ENCODE assay signal across 15 cellular contexts in the genomic region with DNA sequence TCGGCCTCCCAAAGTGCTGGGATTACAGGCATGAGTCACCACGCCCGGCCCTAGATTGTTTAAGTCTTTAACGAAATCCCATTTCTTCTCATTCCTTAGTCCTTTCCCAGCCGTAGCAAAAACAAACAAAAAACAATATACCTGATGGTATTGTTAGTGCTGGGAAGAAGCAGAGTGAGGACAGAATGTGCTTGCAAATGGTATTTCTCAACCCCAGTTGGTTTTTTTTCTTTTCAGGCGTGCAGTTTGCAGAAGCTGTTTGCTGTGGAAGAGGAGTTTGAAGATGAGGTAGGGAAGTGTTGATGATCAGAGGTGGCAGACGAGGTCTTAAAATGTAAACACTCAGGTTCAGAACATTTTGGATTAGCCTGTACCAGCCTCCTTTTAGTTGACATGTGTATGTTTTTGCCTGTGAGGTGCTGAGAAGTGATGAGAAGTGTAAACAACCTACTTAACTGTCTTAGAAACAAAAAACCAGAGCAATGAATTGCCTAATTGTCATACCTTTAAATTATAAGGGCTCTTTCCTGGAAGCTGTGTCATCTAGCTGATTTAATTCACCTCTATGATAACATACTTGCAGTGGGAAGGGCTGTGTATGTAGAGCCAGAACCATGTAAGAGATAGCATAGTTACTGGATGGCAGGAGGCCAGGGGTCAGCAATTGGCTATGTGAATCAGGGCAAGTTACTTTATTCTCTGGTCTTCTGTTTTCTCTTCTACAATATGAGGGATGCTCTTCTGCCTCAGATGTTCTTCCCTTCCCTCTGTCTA. TPM values are rescaled to one million over a fixed set of nuclear protein-coding genes. Genes with fewer than 3 reads are reported as not detected.
DNase-seq lines count a peak whose midpoint lies in the region; ATAC-seq and TF ChIP-seq lines count a peak whose summit lies in the region.
"Had no signal": no experiment of that assay in that cellular context is flagged by ENCODE, and none has a peak within 500 bp of the region (broad histone marks: within the 10 kb centered on the region; RNA-seq: fewer than 3 reads in every experiment).

No MANE protein-coding gene starts in this region.

- H3K27ac ChIP-seq in breast epithelium (no peak overlapping the region), heart left ventricle (peak overlapping the region; percentile 9 to 89 (median 83)), upper lobe of right lung (peak overlapping the region; percentile 11)
- H3K27ac ChIP-seq: epithelial cell of prostate, transverse colon had no signal

- peak overlapping the region; percentile 84 for H3K27ac Mint-ChIP-seq in MCF 10A (ENCODE audit: low read depth, unreplicated experiment)
- H3K27ac Mint-ChIP-seq: activated naive CD4-positive, alpha-beta T cell treated with anti-CD3 and anti-CD28 coated beads, Interleukin-2, amount 10 ng/mL, durations not matched to agents 7 days and 5 days had no signal

- BruUV-seq in MCF 10A (replicated peaks; lab: Mats Ljungman, UMichigan) = TSS peak; percentile 4

- WGBS in heart left ventricle, 4 donors = 67 to 76% (median 75%) methylated on average over 7 of the region's 7 CpGs

- no peaks in the 10 kb centered on the region for H3K36me3 ChIP-seq in breast epithelium
- no peaks in the 10 kb centered on the region for H3K36me3 ChIP-seq in heart left ventricle
- H3K36me3 ChIP-seq in upper lobe of right lung = no peaks in the 10 kb centered on the region
- H3K36me3 ChIP-seq: transverse colon had no signal

- CTCF ChIA-PET in MCF 10A (lab: Yijun Ruan, JAX) = interaction anchor here (0.7 to 3.4 kb wide), 7 partner anchors 10 to 1240 kb away, joined by 3 to 15 read pairs (median 3); partner anchors contain the start of gene HDAC5

- H3K4me1 ChIP-seq in breast epithelium (no peaks in the 10 kb centered on the region), heart left ventricle (peaks cover 0 to 40% (median 24%) of the 10 kb centered on the region in 12 donors), upper lobe of right lung (peaks cover 8% of the 10 kb centered on the region)

- H3K4me3 ChIP-seq in breast epithelium (no peak overlapping the region), heart left ventricle (no peak overlapping the region), upper lobe of right lung (no peak overlapping the region)
- H3K4me3 ChIP-seq: transverse colon had no signal

- peaks cover 20% of the 10 kb centered on the region for H3K36me3 Mint-ChIP-seq in MCF 10A (ENCODE audit: insufficient read depth, unreplicated experiment)

- H3K4me3 Mint-ChIP-seq in MCF 10A (ENCODE audit: unreplicated experiment) = peak overlapping the region; percentile 3
- H3K4me3 Mint-ChIP-seq: activated naive CD4-positive, alpha-beta T cell treated with anti-CD3 and anti-CD28 coated beads, Interleukin-2, amount 10 ng/mL, durations not matched to agents 7 days and 5 days had no signal

- H3K27me3 ChIP-seq in breast epithelium (no peaks in the 10 kb centered on the region), heart left ventricle (no peaks in the 10 kb centered on the region), upper lobe of right lung (no peaks in the 10 kb centered on the region)
- H3K27me3 ChIP-seq: transverse colon had no signal

- H3K27me3 Mint-ChIP-seq in MCF 10A (ENCODE audit: insufficient read depth, unreplicated experiment) = no peaks in the 10 kb centered on the region
- H3K27me3 Mint-ChIP-seq: activated naive CD4-positive, alpha-beta T cell treated with anti-CD3 and anti-CD28 coated beads, Interleukin-2, amount 10 ng/mL, durations not matched to agents 7 days and 5 days had no signal

- TF ChIP-seq POLR2A in breast epithelium (IDR thresholded peaks at IDR 0.05) (no peak), heart left ventricle (IDR thresholded peaks at IDR 0.05) (no peak)

- DNase-seq in MCF 10A (ENCODE audit: unreplicated experiment) (peak; percentile 75), breast epithelium (ENCODE audit: low spot score in 2 of 2) (no peak), heart left ventricle (peak in 3 of 5 donors; percentile 29 to 58 (median 42)), upper lobe of right lung (no peak), epidermal melanocyte (ENCODE audit: insufficient read length, low spot score) (no peak), GDM1 (lab: John Stamatoyannopoulos, UW) (no peak)
- DNase-seq: activated naive CD4-positive, alpha-beta T cell treated with anti-CD3 and anti-CD28 coated beads, Interleukin-2, amount 10 ng/mL, durations not matched to agents 7 days and 5 days; HCEC 1CT; NCI-H2081 treated with DMSO at 0.1 percent for 48 hours; NCI-H774; transverse colon had no signal

- H3K9me3 ChIP-seq in breast epithelium (no peaks in the 10 kb centered on the region), heart left ventricle (no peaks in the 10 kb centered on the region), upper lobe of right lung (no peaks in the 10 kb centered on the region)
- H3K9me3 ChIP-seq: transverse colon had no signal

- peaks cover 18% of the 10 kb centered on the region for H3K4me1 Mint-ChIP-seq in MCF 10A (ENCODE audit: insufficient read depth, unreplicated experiment)

- intact Hi-C loops in MCF 10A (cut with micrococcal nuclease) (no loop called here), breast epithelium (cut with DNase I; ENCODE audit: low total_unique reads) (no loop called here), heart left ventricle (cut with DNase I) (loop anchor here in 1 of 10 donors (5.0 kb wide), 2 partner anchors 42 to 187 kb away; partner anchors contain the start of gene TMUB2), upper lobe of right lung (cut with DNase I) (no loop called here)

- TF ChIP-seq CTCF in MCF 10A (IDR thresholded peaks at IDR 0.05; ENCODE audit: unreplicated experiment) = no peak
- TF ChIP-seq CTCF in breast epithelium (IDR thresholded peaks at IDR 0.05) = no peak
- no peak for TF ChIP-seq CTCF in heart left ventricle (IDR thresholded peaks at IDR 0.05)
- no peak for TF ChIP-seq CTCF in upper lobe of right lung (IDR thresholded peaks at IDR 0.05)

- H3K9me3 Mint-ChIP-seq in MCF 10A (ENCODE audit: unreplicated experiment) = no peaks in the 10 kb centered on the region
- H3K9me3 Mint-ChIP-seq: activated naive CD4-positive, alpha-beta T cell treated with anti-CD3 and anti-CD28 coated beads, Interleukin-2, amount 10 ng/mL, durations not matched to agents 7 days and 5 days had no signal

- POLR2A ChIA-PET in MCF 10A (lab: Yijun Ruan, JAX) = interaction anchor here (0.7 to 7.6 kb wide), 17 partner anchors 8 to 720 kb away, joined by 3 to 41 read pairs (median 5); partner anchors contain the start of genes G6PC3, HDAC5, LSM12 and TMUB2

- ATAC-seq in heart left ventricle (peak in 3 of 4 donors; percentile 16 to 34 (median 20)), upper lobe of right lung (no peak)

RNA-seq across cellular contexts. Expression of gene HROB, which starts 3.4 kb away (rescaled TPM):
- total RNA-seq in MCF 10A (2022) (5.4 and 6.7 TPM in 2 replicates), breast epithelium (1 to 10 TPM; 1.2 to 2.1 (median 1.6) TPM), heart left ventricle (1 to 10 TPM in 4 of 9 donors, under 1 TPM in 5; 0.47 to 5.8 (median 0.84) TPM), upper lobe of right lung (0.35 TPM)
- under 1 TPM; 0.34 to 0.42 TPM for polyA plus RNA-seq in heart left ventricle

RNA-seq across cellular contexts. Expression of gene HDAC5, which starts 21.7 kb away (rescaled TPM):
- 12.1 TPM in 2 replicates for total RNA-seq in MCF 10A (2022)
- total RNA-seq in breast epithelium = 10 to 100 TPM; 66.5 to 79.3 (median 75.4) TPM
- 100 to 1,000 TPM in 2 of 9 donors, 10 to 100 TPM in 7; 54.6 to 283 (median 70.1) TPM for total RNA-seq in heart left ventricle
- 10 to 100 TPM; 64.2 to 91.0 TPM for polyA plus RNA-seq in heart left ventricle
- total RNA-seq in upper lobe of right lung = 55.3 TPM

RNA-seq across cellular contexts. Expression of gene ASB16, which starts 25.4 kb away (rescaled TPM):
- total RNA-seq in MCF 10A (2022) (not detected in 2 replicates), breast epithelium (under 1 TPM in 2 of 3 donors, not detected in 1; 0.29 to 0.33 TPM), heart left ventricle (10 to 100 TPM in 7 of 9 donors, 1 to 10 TPM in 2; 7.7 to 71.1 (median 13.8) TPM), upper lobe of right lung (not detected)
- 1 to 10 TPM; 1.5 to 5.1 TPM for polyA plus RNA-seq in heart left ventricle
- total RNA-seq: M059J, mesenteric fat pad, osteocyte had no signal

RNA-seq across cellular contexts. Expression of gene TMUB2, which starts 41.6 kb away (rescaled TPM):
- total RNA-seq in MCF 10A (2022) (26.5 and 37.7 TPM in 2 replicates), breast epithelium (10 to 100 TPM; 36.0 to 52.0 (median 40.6) TPM), heart left ventricle (10 to 100 TPM; 18.8 to 37.4 (median 21.8) TPM), upper lobe of right lung (38.8 TPM)
- 10 to 100 TPM; 24.7 to 35.1 TPM for polyA plus RNA-seq in heart left ventricle

RNA-seq across cellular contexts. Expression of gene ATXN7L3, which starts 54.5 kb away (rescaled TPM):
- 65.7 and 74.8 TPM in 2 replicates for total RNA-seq in MCF 10A (2022)
- 10 to 100 TPM; 34.7 to 45.8 (median 38.3) TPM for total RNA-seq in breast epithelium
- total RNA-seq in heart left ventricle = 10 to 100 TPM; 24.1 to 51.9 (median 35.3) TPM
- polyA plus RNA-seq in heart left ventricle = 10 to 100 TPM; 24.3 to 54.4 TPM
- 65.0 TPM for total RNA-seq in upper lobe of right lung

Comparison
In these comparisons a context has a peak if more than half of its experiments do, and no peak if none do; other contexts are left out.
1. DNase-seq: peak in MCF 10A (single experiment) and heart left ventricle (3 of 5); none in breast epithelium (0 of 2), upper lobe of right lung (single experiment), epidermal melanocyte (single experiment) and GDM1 (single experiment).
2. H3K27ac ChIP-seq: peak in heart left ventricle (12 of 12) and upper lobe of right lung (single experiment); none in breast epithelium (0 of 2).